In genomic region chr7:85851571-85852193, GRCh38 we compare ENCODE assay signal across 1 cellular context.
TF ChIP-seq lines count a peak whose summit lies in the region.

No MANE protein-coding gene starts in this region.

TF ChIP-seq in GM12878, 131 proteins besides CTCF, POLR2A, EP300 and RAD21 (continued from another document):
- no peak for TF ChIP-seq PRDM15 (CRISPR knock-in tag; IDR thresholded peaks at IDR 0.05)
- no peak for TF ChIP-seq ATF7 (IDR thresholded peaks at IDR 0.05; ENCODE audit: low read depth)
- no peak for TF ChIP-seq JUNB (IDR thresholded peaks at IDR 0.05)
- no peak for TF ChIP-seq SMAD5 (IDR thresholded peaks at IDR 0.05; ENCODE audit: low read depth)
- no peak for TF ChIP-seq ZNF207 (IDR thresholded peaks at IDR 0.05; ENCODE audit: borderline replicate concordance)
- no peak for TF ChIP-seq ZNF622 (IDR thresholded peaks at IDR 0.05)
- no peak for TF ChIP-seq BMI1 (IDR thresholded peaks at IDR 0.05; ENCODE audit: borderline replicate concordance)
- no peak for TF ChIP-seq EED (IDR thresholded peaks at IDR 0.05; ENCODE audit: low read depth)
- TF ChIP-seq SREBF2 (IDR thresholded peaks at IDR 0.05; ENCODE audit: low read length) = no peak
- no peak for TF ChIP-seq NFYA (IDR thresholded peaks at IDR 0.05; ENCODE audit: borderline replicate concordance, low read depth, low read length)
- no peak for TF ChIP-seq SMC3 (IDR thresholded peaks at IDR 0.05; ENCODE audit: borderline replicate concordance, low read length)
- no peak for TF ChIP-seq E2F8 (IDR thresholded peaks at IDR 0.05; ENCODE audit: low read depth, partially characterized antibody)
- no peak for TF ChIP-seq IKZF1 (conservative IDR thresholded peaks at IDR 0.05)
